8 cellular contexts compared by ENCODE assay signal in genomic region chr6:42984001-42984923, GRCh38. TPM values are rescaled to one million over a fixed set of nuclear protein-coding genes. Genes with fewer than 3 reads are reported as not detected.
DNase-seq lines count a peak whose midpoint lies in the region; ATAC-seq and TF ChIP-seq lines count a peak whose summit lies in the region.

Gene PPP2R5D, plus strand, starts transcription at chr6:42984570. Its CDS starts 108 bp downstream, at chr6:42984678.

- H3K9me3 Mint-ChIP-seq in activated CD4-positive, alpha-beta T cell treated with anti-CD3 and anti-CD28 coated beads, Interleukin-2, amount 10 ng/mL, durations not matched to agents 24 days and 14 days = no peaks in the 10 kb centered on the region

- no peaks in the 10 kb centered on the region for H3K27me3 ChIP-seq in BJ (ENCODE audit: control insufficient read depth, insufficient read depth, low read length)
- no peaks in the 10 kb centered on the region for H3K27me3 ChIP-seq in layer of hippocampus (ENCODE audit: control insufficient read depth, insufficient read depth, low read length)

- POLR2A ChIA-PET in BJ (lab: Charles Lee) = interaction anchor here (0.7 kb wide), 1 partner anchor 69 kb away, joined by 3 read pairs; no protein-coding TSS in a partner anchor

- CTCF ChIA-PET in BJ (lab: Yijun Ruan, JAX) = interaction anchor here (0.8 to 1.6 kb wide), 4 partner anchors 27 to 245 kb away, joined by 3 to 4 read pairs (median 4); no protein-coding TSS in a partner anchor

- H3K4me1 Mint-ChIP-seq in activated CD4-positive, alpha-beta T cell treated with anti-CD3 and anti-CD28 coated beads, Interleukin-2, amount 10 ng/mL, durations not matched to agents 24 days and 14 days = peaks cover 54% of the 10 kb centered on the region

- 0 out of 2 replicates have a peak, but pooled peaks cover 1% of the 10 kb centered on the region for H3K36me3 ChIP-seq in BJ (ENCODE audit: control insufficient read depth, insufficient read depth, low read length)

- H3K4me3 ChIP-seq in BJ (ENCODE audit: low read depth, low read length) (peak within 1 kb of the TSS; percentile 72), coronary artery (peak within 1 kb of the TSS; percentile 90)

- TF ChIP-seq CTCF in BJ (IDR thresholded peaks at IDR 0.05; ENCODE audit: insufficient read depth, low read depth, low read length) (no peak), coronary artery (IDR thresholded peaks at IDR 0.05) (no peak)

- H3K27ac Mint-ChIP-seq in activated CD4-positive, alpha-beta T cell treated with anti-CD3 and anti-CD28 coated beads, Interleukin-2, amount 10 ng/mL, durations not matched to agents 24 days and 14 days = peak within 1 kb of the TSS; percentile 91

- H3K27ac ChIP-seq in coronary artery = peak within 1 kb of the TSS; percentile 86 to 91
- peak within 1 kb of the TSS; percentile 57 for H3K27ac ChIP-seq in layer of hippocampus (ENCODE audit: low read depth, low read length)

- ATAC-seq in GM19324 (IDR thresholded peaks at IDR 0.05; ENCODE audit: low FRiP score, unreplicated experiment) = peak; percentile 96
- ATAC-seq in HG03469 (IDR thresholded peaks at IDR 0.05; ENCODE audit: unreplicated experiment) = peak; percentile 82

- no peaks in the 10 kb centered on the region for H3K27me3 Mint-ChIP-seq in activated CD4-positive, alpha-beta T cell treated with anti-CD3 and anti-CD28 coated beads, Interleukin-2, amount 10 ng/mL, durations not matched to agents 24 days and 14 days

- DNase-seq in BJ (ENCODE audit: low read depth) (peak; percentile 94), NCI-H526 treated with DMSO at 0.1 percent for 48 hours (lab: John Stamatoyannopoulos, UW) (peak; percentile 99), coronary artery (ENCODE audit: low spot score) (peak; percentile 99)
- DNase-seq in activated CD4-positive, alpha-beta T cell treated with anti-CD3 and anti-CD28 coated beads, Interleukin-2, amount 10 ng/mL, durations not matched to agents 24 days and 14 days = peak; percentile 99
- DNase-seq in stimulated activated CD4-positive, alpha-beta T cell treated with anti-CD3 and anti-CD28 coated beads, Interleukin-1b, Interleukin-23, amount 100 ng/mL, for 4 hours (ENCODE audit: low read depth in 2 of 2) = peak; percentile 87 to 95

- H3K4me3 Mint-ChIP-seq in activated CD4-positive, alpha-beta T cell treated with anti-CD3 and anti-CD28 coated beads, Interleukin-2, amount 10 ng/mL, durations not matched to agents 24 days and 14 days = peak within 1 kb of the TSS; percentile 98

- peaks cover 17% of the 10 kb centered on the region for H3K36me3 Mint-ChIP-seq in activated CD4-positive, alpha-beta T cell treated with anti-CD3 and anti-CD28 coated beads, Interleukin-2, amount 10 ng/mL, durations not matched to agents 24 days and 14 days (ENCODE audit: low read depth)

- intact Hi-C loops in activated CD4-positive, alpha-beta T cell treated with anti-CD3 and anti-CD28 coated beads, Interleukin-2, amount 10 ng/mL, durations not matched to agents 24 days and 14 days (cut with micrococcal nuclease) = loop anchor here (1.0 to 2.0 kb wide), 5 partner anchors 29 to 237 kb away; partner anchors contain the start of genes CNPY3, KLC4, MEA1 and MRPL2

RNA-seq across cellular contexts. Expression of gene PPP2R5D, which starts in this region (rescaled TPM):
- 52.7 and 61.8 TPM in 2 replicates for polyA plus RNA-seq in BJ (2011; rRNA removed)
- polyA minus RNA-seq in BJ (2011; rRNA and poly(A)+ RNA removed) = 29.2 and 54.3 TPM in 2 replicates
- total RNA-seq in activated CD4-positive, alpha-beta T cell treated with anti-CD3 and anti-CD28 coated beads, Interleukin-2, amount 10 ng/mL, durations not matched to agents 24 days and 14 days = 54.2 and 54.6 TPM in 2 replicates

Comparison
In these comparisons a context has a peak if more than half of its experiments do, and no peak if none do; other contexts are left out.
1. Peak in every context shown above with its lines: DNase-seq, ATAC-seq, H3K4me3 ChIP-seq and H3K27ac ChIP-seq.